7 cellular contexts compared by ENCODE assay signal in genomic region chr9:89278997-89279739, GRCh38. TPM values are rescaled to one million over a fixed set of nuclear protein-coding genes. Genes with fewer than 3 reads are reported as not detected.
DNase-seq lines count a peak whose midpoint lies in the region; ATAC-seq and TF ChIP-seq lines count a peak whose summit lies in the region.

No MANE protein-coding gene starts in this region.

- TF ChIP-seq CTCF in cardiac fibroblast (IDR thresholded peaks at IDR 0.05; ENCODE audit: low read depth, low read length): peak; percentile 76
- peak; percentile 72 for TF ChIP-seq CTCF in lower lobe of right lung (IDR thresholded peaks at IDR 0.05)

- H3K27me3 ChIP-seq in lower lobe of right lung (ENCODE audit: low read depth): no peaks in the 10 kb centered on the region

- H3K27ac ChIP-seq in lower lobe of right lung: no peak overlapping the region

- ATAC-seq in GM21723 (IDR thresholded peaks at IDR 0.05; ENCODE audit: unreplicated experiment): peak; percentile 54
- peak; percentile 56 to 66 for ATAC-seq in lower lobe of right lung
- ATAC-seq in GM19452 (IDR thresholded peaks at IDR 0.05; ENCODE audit: unreplicated experiment): no peak
- ATAC-seq in HG03520 (IDR thresholded peaks at IDR 0.05; ENCODE audit: unreplicated experiment): no peak

- DNase-seq in DMS114 treated with DMSO at 0.1 percent for 48 hours (lab: John Stamatoyannopoulos, UW; ENCODE audit: unreplicated experiment) (peak; percentile 11), NCI-H69 (lab: John Stamatoyannopoulos, UW) (peak; percentile 69), cardiac fibroblast (ENCODE audit: low read depth in 2 of 2) (peak; percentile 80 to 86), lower lobe of right lung (no peak)

- peaks cover 3% of the 10 kb centered on the region for H3K9me3 ChIP-seq in lower lobe of right lung

- intact Hi-C loops in lower lobe of right lung (cut with DNase I): no loop called here

- H3K36me3 ChIP-seq in lower lobe of right lung: no peaks in the 10 kb centered on the region

- no peak overlapping the region for H3K4me3 ChIP-seq in cardiac fibroblast (replicated peaks in 1 of 2; ENCODE audit: low read depth in 2 of 2, low read length in 2 of 2)
- no peak overlapping the region for H3K4me3 ChIP-seq in lower lobe of right lung

- H3K4me1 ChIP-seq in lower lobe of right lung: no peaks in the 10 kb centered on the region

RNA-seq across cellular contexts. Expression of gene CKS2, which starts 31.8 kb away (rescaled TPM):
- 16.6 TPM for total RNA-seq in lower lobe of right lung

RNA-seq across cellular contexts. Expression of gene SECISBP2, which starts 39.1 kb away (rescaled TPM):
- total RNA-seq in lower lobe of right lung: 55.6 TPM

Comparison
In these comparisons a context has a peak if more than half of its experiments do, and no peak if none do; other contexts are left out.
1. ATAC-seq: peak in GM21723 (single experiment) and lower lobe of right lung (2 of 2); none in GM19452 (single experiment) and HG03520 (single experiment).